In genomic region chr16:34801875-34802274, GRCh38 we compare ENCODE assay signal across 1 cellular context.
TF ChIP-seq lines count a peak whose summit lies in the region.

No MANE protein-coding gene starts in this region.

TF ChIP-seq in HepG2, 621 proteins besides CTCF, POLR2A, EP300 and RAD21 (continued from another document):
- TF ChIP-seq KIAA2018 (CRISPR knock-in tag; IDR thresholded peaks at IDR 0.05; ENCODE audit: borderline replicate concordance), result no peak
